11 cellular contexts compared by ENCODE assay signal in the genomic region with DNA sequence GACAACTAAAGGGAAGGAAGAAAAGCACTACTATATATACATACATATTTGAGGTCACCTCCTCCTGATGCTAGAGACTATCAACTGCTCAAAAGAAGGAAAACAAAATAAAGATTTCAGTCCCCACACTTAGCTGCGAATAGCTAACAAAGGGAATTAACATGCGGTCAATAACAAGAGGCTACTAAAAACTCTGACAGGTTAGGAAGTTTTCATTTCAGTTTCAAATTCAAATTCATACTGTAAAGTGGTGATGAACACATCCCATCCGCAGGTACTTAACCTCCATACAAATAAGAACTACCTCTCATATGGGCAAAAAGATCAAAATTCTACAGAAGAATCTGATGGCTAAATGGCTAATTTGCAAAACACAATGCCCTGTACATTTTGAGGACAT. TPM values are rescaled to one million over a fixed set of nuclear protein-coding genes. Genes with fewer than 3 reads are reported as not detected.
DNase-seq lines count a peak whose midpoint lies in the region; TF ChIP-seq lines count a peak whose summit lies in the region.
"Had no signal": no experiment of that assay in that cellular context is flagged by ENCODE, and none has a peak within 500 bp of the region (broad histone marks: within the 10 kb centered on the region; RNA-seq: fewer than 3 reads in every experiment).

No MANE protein-coding gene starts in this region.

- H3K27me3 ChIP-seq in thymus (ENCODE audit: control insufficient read depth, insufficient read depth) = no peaks in the 10 kb centered on the region
- H3K27me3 ChIP-seq in tibial artery = no peaks in the 10 kb centered on the region
- H3K27me3 ChIP-seq: ovary had no signal

- no peak for DNase-seq in activated naive CD4-positive, alpha-beta T cell treated with anti-CD3 and anti-CD28 coated beads for 36 hours
- no peak for DNase-seq in activated naive CD4-positive, alpha-beta T cell treated with anti-CD3 and anti-CD28 coated beads, Interleukin-2, amount 50 U/mL, for 16 hours
- DNase-seq in immature natural killer cell (peak; percentile 14 to 28 (median 23)), RPMI8226 (no peak), tibial artery (no peak), NOMO-1 (lab: John Stamatoyannopoulos, UW; ENCODE audit: unreplicated experiment in 2 of 2) (no peak)
- DNase-seq: H7, NCI-H82, ovary had no signal

- H3K4me3 ChIP-seq in thymus (ENCODE audit: low read length) (peak overlapping the region; percentile 78), tibial artery (no peak overlapping the region)
- H3K4me3 ChIP-seq: ovary had no signal

- peaks cover 37% of the 10 kb centered on the region for H3K36me3 Mint-ChIP-seq in activated naive CD4-positive, alpha-beta T cell treated with anti-CD3 and anti-CD28 coated beads for 36 hours (ENCODE audit: low read depth)
- H3K36me3 Mint-ChIP-seq in activated naive CD8-positive, alpha-beta T cell = peaks cover 10% of the 10 kb centered on the region
- H3K36me3 Mint-ChIP-seq in immature natural killer cell = peaks cover 0 to 2% (median 1%) of the 10 kb centered on the region in 3 donors

- CTCF ChIA-PET in activated naive CD4-positive, alpha-beta T cell treated with anti-CD3 and anti-CD28 coated beads for 36 hours (lab: Charles Lee) = interaction anchor here (0.6 to 2.0 kb wide), 6 partner anchors 13 to 102 kb away, joined by 3 to 7 read pairs (median 4); no protein-coding TSS in a partner anchor

- no peaks in the 10 kb centered on the region for H3K9me3 Mint-ChIP-seq in activated naive CD4-positive, alpha-beta T cell treated with anti-CD3 and anti-CD28 coated beads for 36 hours
- no peaks in the 10 kb centered on the region for H3K9me3 Mint-ChIP-seq in activated naive CD8-positive, alpha-beta T cell (ENCODE audit: low read depth)
- no peaks in the 10 kb centered on the region for H3K9me3 Mint-ChIP-seq in immature natural killer cell

- H3K4me3 Mint-ChIP-seq in activated naive CD4-positive, alpha-beta T cell treated with anti-CD3 and anti-CD28 coated beads for 36 hours = peak overlapping the region; percentile 92
- peak overlapping the region; percentile 99 for H3K4me3 Mint-ChIP-seq in activated naive CD8-positive, alpha-beta T cell
- peak overlapping the region; percentile 94 to 100 (median 97) for H3K4me3 Mint-ChIP-seq in immature natural killer cell

- WGBS in thymus = 53% methylated on average over 3 of the region's 3 CpGs

- H3K27ac Mint-ChIP-seq in activated naive CD4-positive, alpha-beta T cell treated with anti-CD3 and anti-CD28 coated beads for 36 hours = peak overlapping the region; percentile 99
- peak overlapping the region; percentile 99 for H3K27ac Mint-ChIP-seq in activated naive CD8-positive, alpha-beta T cell
- peak overlapping the region; percentile 83 to 98 (median 98) for H3K27ac Mint-ChIP-seq in immature natural killer cell

- intact Hi-C loops in activated naive CD4-positive, alpha-beta T cell treated with anti-CD3 and anti-CD28 coated beads for 36 hours (cut with micrococcal nuclease) = loop anchor here (2.0 kb wide), 1 partner anchor 389 kb away; the partner anchor contains the start of gene ZNF195
- intact Hi-C loops in tibial artery (cut with DNase I; ENCODE audit: low total_unique reads) = no loop called here

- peaks cover 43% of the 10 kb centered on the region for H3K4me1 Mint-ChIP-seq in activated naive CD4-positive, alpha-beta T cell treated with anti-CD3 and anti-CD28 coated beads for 36 hours (ENCODE audit: low read depth)
- H3K4me1 Mint-ChIP-seq in activated naive CD8-positive, alpha-beta T cell (ENCODE audit: low read depth) = peaks cover 47% of the 10 kb centered on the region
- H3K4me1 Mint-ChIP-seq in immature natural killer cell = peaks cover 63 to 64% of the 10 kb centered on the region in 2 donors

- H3K27me3 Mint-ChIP-seq in activated naive CD4-positive, alpha-beta T cell treated with anti-CD3 and anti-CD28 coated beads for 36 hours (ENCODE audit: low read depth) = no peaks in the 10 kb centered on the region
- H3K27me3 Mint-ChIP-seq in activated naive CD8-positive, alpha-beta T cell = no peaks in the 10 kb centered on the region
- H3K27me3 Mint-ChIP-seq in immature natural killer cell (ENCODE audit: low read depth in 3 of 3) = peaks cover 11 to 12% (median 12%) of the 10 kb centered on the region in 3 donors

- TF ChIP-seq CTCF in tibial artery (IDR thresholded peaks at IDR 0.05) = no peak

- H3K9me3 ChIP-seq in thymus (ENCODE audit: control insufficient read depth) = no peaks in the 10 kb centered on the region
- no peaks in the 10 kb centered on the region for H3K9me3 ChIP-seq in tibial artery
- H3K9me3 ChIP-seq: ovary had no signal

- H3K4me1 ChIP-seq in thymus (ENCODE audit: control insufficient read depth, insufficient read depth, low read length) (peaks cover 10% of the 10 kb centered on the region), tibial artery (peaks cover 0 to 55% (median 41%) of the 10 kb centered on the region in 4 donors)

- H3K27ac ChIP-seq in thymus (ENCODE audit: low read depth) (no peak overlapping the region), tibial artery (no peak overlapping the region)
- H3K27ac ChIP-seq: ovary had no signal

- H3K36me3 ChIP-seq in thymus (ENCODE audit: control insufficient read depth, insufficient read depth) (no peaks in the 10 kb centered on the region), tibial artery (no peaks in the 10 kb centered on the region)
- H3K36me3 ChIP-seq: ovary had no signal

RNA-seq across cellular contexts. Expression of gene NAP1L4, which starts 2.6 kb away (rescaled TPM):
- 100 to 1,000 TPM; 240 to 245 TPM for total RNA-seq in activated naive CD4-positive, alpha-beta T cell treated with anti-CD3 and anti-CD28 coated beads for 36 hours
- polyA plus RNA-seq in immature natural killer cell (100 to 1,000 TPM; 131 to 157 (median 139) TPM), thymus (157 TPM)

Comparison
In these comparisons a context has a peak if more than half of its experiments do, and no peak if none do; other contexts are left out.
1. DNase-seq: peak in immature natural killer cell (3 of 3); none in activated naive CD4-positive, alpha-beta T cell treated with anti-CD3 and anti-CD28 coated beads for 36 hours (single experiment), activated naive CD4-positive, alpha-beta T cell treated with anti-CD3 and anti-CD28 coated beads, Interleukin-2, amount 50 U/mL, for 16 hours (single experiment), RPMI8226 (single experiment), tibial artery (0 of 2) and NOMO-1 (0 of 2).
2. Peak in every context shown above with its lines, with median percentiles within 50 percentile points of each other: H3K27ac Mint-ChIP-seq and H3K4me3 Mint-ChIP-seq.